Comparison of ENCODE assay signal across 21 cellular contexts in genomic region chr14:75439989-75440388, GRCh38. TPM values are rescaled to one million over a fixed set of nuclear protein-coding genes. Genes with fewer than 3 reads are reported as not detected.
DNase-seq lines count a peak whose midpoint lies in the region; ATAC-seq and TF ChIP-seq lines count a peak whose summit lies in the region.
"Had no signal": no experiment of that assay in that cellular context is flagged by ENCODE, and none has a peak within 500 bp of the region (broad histone marks: within the 10 kb centered on the region; RNA-seq: fewer than 3 reads in every experiment).

No MANE protein-coding gene starts in this region.

- no peaks in the 10 kb centered on the region for H3K27me3 Mint-ChIP-seq in MCF 10A (ENCODE audit: insufficient read depth, unreplicated experiment)

- H3K36me3 ChIP-seq in breast epithelium = no peaks in the 10 kb centered on the region

- CTCF ChIA-PET in MCF 10A (lab: Yijun Ruan, JAX) = interaction anchor here (0.6 to 1.0 kb wide), 3 partner anchors 9 to 118 kb away, joined by 3 to 4 read pairs (median 4); no protein-coding TSS in a partner anchor

- H3K27me3 ChIP-seq in breast epithelium = no peaks in the 10 kb centered on the region
- H3K27me3 ChIP-seq: gastroesophageal sphincter, thyroid gland had no signal

- TF ChIP-seq POLR2A in breast epithelium (IDR thresholded peaks at IDR 0.05) = no peak

- POLR2A ChIA-PET in MCF 10A (lab: Yijun Ruan, JAX) = interaction anchor here (1.6 to 1.8 kb wide), 2 partner anchors 10 to 13 kb away, joined by 4 to 6 read pairs; no protein-coding TSS in a partner anchor

- no peak overlapping the region for H3K27ac Mint-ChIP-seq in MCF 10A (ENCODE audit: low read depth, unreplicated experiment)
- H3K27ac Mint-ChIP-seq: activated naive CD4-positive, alpha-beta T cell treated with anti-CD3 and anti-CD28 coated beads, Interleukin-2, amount 10 ng/mL, durations not matched to agents 7 days and 5 days had no signal

- no peak for TF ChIP-seq CTCF in breast epithelium (IDR thresholded peaks at IDR 0.05)
- TF ChIP-seq CTCF in MCF 10A (IDR thresholded peaks at IDR 0.05; ENCODE audit: unreplicated experiment) = no peak

- H3K36me3 Mint-ChIP-seq in MCF 10A (ENCODE audit: insufficient read depth, unreplicated experiment) = peaks cover 69% of the 10 kb centered on the region

- DNase-seq in breast epithelium (ENCODE audit: low spot score in 2 of 2) = no peak
- no peak for DNase-seq in MCF 10A (ENCODE audit: unreplicated experiment)
- DNase-seq in NCI-H526 treated with DMSO at 0.1 percent for 48 hours (lab: John Stamatoyannopoulos, UW) = peak; percentile 74
- DNase-seq in inferior parietal cortex (ENCODE audit: extremely low spot score) = peak; percentile 33
- DNase-seq in GOT3 (lab: John Stamatoyannopoulos, UW) = no peak
- no peak for DNase-seq in DMS53 treated with DMSO at 0.1 percent for 48 hours (lab: John Stamatoyannopoulos, UW; ENCODE audit: unreplicated experiment)
- no peak for DNase-seq in SW480 (ENCODE audit: low spot score)
- DNase-seq: activated CD4-positive, alpha-beta T cell treated with anti-CD3 and anti-CD28 coated beads, Interleukin-2, amount 50 U/mL, for 1 hour; activated naive CD4-positive, alpha-beta T cell treated with anti-CD3 and anti-CD28 coated beads, Interleukin-2, amount 10 ng/mL, durations not matched to agents 7 days and 5 days; GDM1; naive thymus-derived CD4-positive, alpha-beta T cell; NCI-H1105 treated with DMSO at 0.1 percent for 48 hours; NCI-H2171 treated with DMSO at 0.1 percent for 48 hours; RPMI8226; thyroid gland had no signal

- H3K4me1 ChIP-seq in breast epithelium = no peaks in the 10 kb centered on the region

- no peak for ATAC-seq in GM21825 (IDR thresholded peaks at IDR 0.05; ENCODE audit: unreplicated experiment)
- ATAC-seq: naive thymus-derived CD4-positive, alpha-beta T cell had no signal

- intact Hi-C loops in breast epithelium (cut with DNase I; ENCODE audit: low total_unique reads) (no loop called here), MCF 10A (cut with micrococcal nuclease) (no loop called here)

- H3K4me3 Mint-ChIP-seq in MCF 10A (ENCODE audit: unreplicated experiment) = no peak overlapping the region
- H3K4me3 Mint-ChIP-seq: activated naive CD4-positive, alpha-beta T cell treated with anti-CD3 and anti-CD28 coated beads, Interleukin-2, amount 10 ng/mL, durations not matched to agents 7 days and 5 days; naive thymus-derived CD4-positive, alpha-beta T cell had no signal

- H3K4me1 Mint-ChIP-seq in MCF 10A (ENCODE audit: insufficient read depth, unreplicated experiment) = peaks cover 11% of the 10 kb centered on the region

- no peaks in the 10 kb centered on the region for H3K9me3 Mint-ChIP-seq in MCF 10A (ENCODE audit: unreplicated experiment)
- H3K9me3 Mint-ChIP-seq: activated naive CD4-positive, alpha-beta T cell treated with anti-CD3 and anti-CD28 coated beads, Interleukin-2, amount 10 ng/mL, durations not matched to agents 7 days and 5 days; naive thymus-derived CD4-positive, alpha-beta T cell had no signal

- peak overlapping the region; percentile 52 to 78 for H3K27ac ChIP-seq in breast epithelium
- H3K27ac ChIP-seq: 22Rv1, KMS-11 had no signal

- no peaks in the 10 kb centered on the region for H3K9me3 ChIP-seq in breast epithelium
- H3K9me3 ChIP-seq: gastroesophageal sphincter, thyroid gland had no signal

- BruUV-seq in MCF 10A (replicated peaks; lab: Mats Ljungman, UMichigan) = no TSS peak

- no peak overlapping the region for H3K4me3 ChIP-seq in breast epithelium
- H3K4me3 ChIP-seq: gastroesophageal sphincter, lung, smooth muscle cell, thyroid gland had no signal

RNA-seq across cellular contexts. Expression of gene JDP2, which starts 12.2 kb away (rescaled TPM):
- 100 to 1,000 TPM in 1 of 3 donors, 10 to 100 TPM in 2; 35.7 to 153 (median 58.3) TPM for total RNA-seq in breast epithelium
- total RNA-seq in MCF 10A (2022) = 38.9 and 45.3 TPM in 2 replicates

Comparison
In these comparisons a context has a peak if more than half of its experiments do, and no peak if none do; other contexts are left out.
1. DNase-seq: peak in NCI-H526 treated with DMSO at 0.1 percent for 48 hours (single experiment) and inferior parietal cortex (single experiment); none in breast epithelium (0 of 2), MCF 10A (single experiment), GOT3 (single experiment), DMS53 treated with DMSO at 0.1 percent for 48 hours (single experiment) and SW480 (single experiment).